1 cellular context compared by ENCODE assay signal in the genomic region with DNA sequence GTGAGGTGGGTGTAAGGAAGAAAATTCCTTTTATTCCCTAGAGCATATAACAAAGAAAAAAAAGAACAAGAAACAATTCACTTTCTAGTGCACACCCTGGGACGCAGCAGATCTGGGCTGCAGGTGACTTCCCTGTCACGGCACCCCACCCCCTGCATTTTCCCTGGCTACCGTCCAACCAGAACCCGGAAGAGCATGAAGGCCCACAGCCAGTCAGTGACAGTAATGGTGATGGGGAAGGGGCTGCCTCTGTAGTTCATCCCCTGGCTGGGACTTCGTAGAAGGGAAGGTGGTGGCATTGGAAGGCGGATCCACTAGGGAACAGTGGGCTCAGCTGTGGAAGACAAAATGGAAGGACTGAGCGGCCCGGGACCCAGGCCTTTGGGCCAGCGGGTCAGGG.
A peak's percentile ranks its signal among the peaks of the same experiment; 100 is the strongest.
TF ChIP-seq lines count a peak whose summit lies in the region.

No MANE protein-coding gene starts in this region.

TF ChIP-seq in GM12878, 131 proteins besides CTCF, POLR2A, EP300 and RAD21 (continued from another document):
- TF ChIP-seq SMAD1 (IDR thresholded peaks at IDR 0.05; ENCODE audit: low read depth, partially characterized antibody), result peak; percentile 79
- no peak for TF ChIP-seq BMI1 (IDR thresholded peaks at IDR 0.05; ENCODE audit: borderline replicate concordance)
- peak; percentile 41; the same call in 1 of the 2 replicates for TF ChIP-seq HDGF (IDR thresholded peaks at IDR 0.05)
- no peak for TF ChIP-seq STAT1 (conservative IDR thresholded peaks at IDR 0.05)
- TF ChIP-seq SREBF1 (IDR thresholded peaks at IDR 0.05; ENCODE audit: low read length), result no peak
- TF ChIP-seq IKZF2 (IDR thresholded peaks at IDR 0.05), result peak in 1 of 2 experiments; percentile 65; a peak in 3 of 4 replicates
- TF ChIP-seq EZH2 (IDR thresholded peaks at IDR 0.05; ENCODE audit: borderline replicate concordance, control insufficient read depth, low read depth, low read length), result no peak
- TF ChIP-seq BCL11A (IDR thresholded peaks at IDR 0.05; ENCODE audit: low read depth, low read length), result peak; percentile 13; the same call in 1 of the 2 replicates
- TF ChIP-seq IRF4 (IDR thresholded peaks at IDR 0.05; ENCODE audit: low read depth, low read length), result no peak
- TF ChIP-seq, protein P1, sequence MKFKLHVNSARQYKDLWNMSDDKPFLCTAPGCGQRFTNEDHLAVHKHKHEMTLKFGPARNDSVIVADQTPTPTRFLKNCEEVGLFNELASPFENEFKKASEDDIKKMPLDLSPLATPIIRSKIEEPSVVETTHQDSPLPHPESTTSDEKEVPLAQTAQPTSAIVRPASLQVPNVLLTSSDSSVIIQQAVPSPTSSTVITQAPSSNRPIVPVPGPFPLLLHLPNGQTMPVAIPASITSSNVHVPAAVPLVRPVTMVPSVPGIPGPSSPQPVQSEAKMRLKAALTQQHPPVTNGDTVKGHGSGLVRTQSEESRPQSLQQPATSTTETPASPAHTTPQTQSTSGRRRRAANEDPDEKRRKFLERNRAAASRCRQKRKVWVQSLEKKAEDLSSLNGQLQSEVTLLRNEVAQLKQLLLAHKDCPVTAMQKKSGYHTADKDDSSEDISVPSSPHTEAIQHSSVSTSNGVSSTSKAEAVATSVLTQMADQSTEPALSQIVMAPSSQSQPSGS (IDR thresholded peaks at IDR 0.05; ENCODE audit: low read length), result no peak
- no peak for TF ChIP-seq NR2C1 (IDR thresholded peaks at IDR 0.05)
- TF ChIP-seq SMAD5 (IDR thresholded peaks at IDR 0.05; ENCODE audit: low read depth), result no peak; the same call in 1 of the 2 replicates
- TF ChIP-seq LARP7 (IDR thresholded peaks at IDR 0.05), result no peak
- TF ChIP-seq, protein P2, sequence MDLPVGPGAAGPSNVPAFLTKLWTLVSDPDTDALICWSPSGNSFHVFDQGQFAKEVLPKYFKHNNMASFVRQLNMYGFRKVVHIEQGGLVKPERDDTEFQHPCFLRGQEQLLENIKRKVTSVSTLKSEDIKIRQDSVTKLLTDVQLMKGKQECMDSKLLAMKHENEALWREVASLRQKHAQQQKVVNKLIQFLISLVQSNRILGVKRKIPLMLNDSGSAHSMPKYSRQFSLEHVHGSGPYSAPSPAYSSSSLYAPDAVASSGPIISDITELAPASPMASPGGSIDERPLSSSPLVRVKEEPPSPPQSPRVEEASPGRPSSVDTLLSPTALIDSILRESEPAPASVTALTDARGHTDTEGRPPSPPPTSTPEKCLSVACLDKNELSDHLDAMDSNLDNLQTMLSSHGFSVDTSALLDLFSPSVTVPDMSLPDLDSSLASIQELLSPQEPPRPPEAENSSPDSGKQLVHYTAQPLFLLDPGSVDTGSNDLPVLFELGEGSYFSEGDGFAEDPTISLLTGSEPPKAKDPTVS (IDR thresholded peaks at IDR 0.05; ENCODE audit: low read depth, low read length), result no peak
- TF ChIP-seq POLR2AphosphoS5 (IDR thresholded peaks at IDR 0.05; ENCODE audit: low read length), result peak; percentile 36; the same call in 1 of the 2 replicates
- TF ChIP-seq SMC3 (IDR thresholded peaks at IDR 0.05; ENCODE audit: borderline replicate concordance, low read length), result no peak
- TF ChIP-seq MTA2 (IDR thresholded peaks at IDR 0.05; ENCODE audit: low read depth), result no peak
- peak; percentile 19; the same call in 1 of the 2 replicates for TF ChIP-seq ZBED1 (IDR thresholded peaks at IDR 0.05; ENCODE audit: borderline replicate concordance)
- no peak for TF ChIP-seq EGR1 (IDR thresholded peaks at IDR 0.05; ENCODE audit: borderline replicate concordance in 1 of 2, low read depth in 2 of 2, low read length in 2 of 2)
- TF ChIP-seq SUZ12 (IDR thresholded peaks at IDR 0.05; ENCODE audit: unreplicated experiment), result no peak
- TF ChIP-seq, protein P3, sequence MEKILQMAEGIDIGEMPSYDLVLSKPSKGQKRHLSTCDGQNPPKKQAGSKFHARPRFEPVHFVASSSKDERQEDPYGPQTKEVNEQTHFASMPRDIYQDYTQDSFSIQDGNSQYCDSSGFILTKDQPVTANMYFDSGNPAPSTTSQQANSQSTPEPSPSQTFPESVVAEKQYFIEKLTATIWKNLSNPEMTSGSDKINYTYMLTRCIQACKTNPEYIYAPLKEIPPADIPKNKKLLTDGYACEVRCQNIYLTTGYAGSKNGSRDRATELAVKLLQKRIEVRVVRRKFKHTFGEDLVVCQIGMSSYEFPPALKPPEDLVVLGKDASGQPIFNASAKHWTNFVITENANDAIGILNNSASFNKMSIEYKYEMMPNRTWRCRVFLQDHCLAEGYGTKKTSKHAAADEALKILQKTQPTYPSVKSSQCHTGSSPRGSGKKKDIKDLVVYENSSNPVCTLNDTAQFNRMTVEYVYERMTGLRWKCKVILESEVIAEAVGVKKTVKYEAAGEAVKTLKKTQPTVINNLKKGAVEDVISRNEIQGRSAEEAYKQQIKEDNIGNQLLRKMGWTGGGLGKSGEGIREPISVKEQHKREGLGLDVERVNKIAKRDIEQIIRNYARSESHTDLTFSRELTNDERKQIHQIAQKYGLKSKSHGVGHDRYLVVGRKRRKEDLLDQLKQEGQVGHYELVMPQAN (conservative IDR thresholded peaks at IDR 0.05), result no peak
- TF ChIP-seq SIN3A (IDR thresholded peaks at IDR 0.05; ENCODE audit: low read depth, low read length), result no peak
- no peak for TF ChIP-seq NFYA (IDR thresholded peaks at IDR 0.05; ENCODE audit: borderline replicate concordance, low read depth, low read length)
- TF ChIP-seq, protein P4, sequence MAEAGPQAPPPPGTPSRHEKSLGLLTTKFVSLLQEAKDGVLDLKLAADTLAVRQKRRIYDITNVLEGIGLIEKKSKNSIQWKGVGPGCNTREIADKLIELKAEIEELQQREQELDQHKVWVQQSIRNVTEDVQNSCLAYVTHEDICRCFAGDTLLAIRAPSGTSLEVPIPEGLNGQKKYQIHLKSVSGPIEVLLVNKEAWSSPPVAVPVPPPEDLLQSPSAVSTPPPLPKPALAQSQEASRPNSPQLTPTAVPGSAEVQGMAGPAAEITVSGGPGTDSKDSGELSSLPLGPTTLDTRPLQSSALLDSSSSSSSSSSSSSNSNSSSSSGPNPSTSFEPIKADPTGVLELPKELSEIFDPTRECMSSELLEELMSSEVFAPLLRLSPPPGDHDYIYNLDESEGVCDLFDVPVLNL (IDR thresholded peaks at IDR 0.05; ENCODE audit: low read depth, low read length), result no peak
- no peak for TF ChIP-seq ZNF24 (IDR thresholded peaks at IDR 0.05)
- TF ChIP-seq EED (IDR thresholded peaks at IDR 0.05; ENCODE audit: low read depth), result peak; percentile 60
- no peak for TF ChIP-seq BRCA1 (IDR thresholded peaks at IDR 0.05; ENCODE audit: low read depth, low read length)
- TF ChIP-seq, protein P5, sequence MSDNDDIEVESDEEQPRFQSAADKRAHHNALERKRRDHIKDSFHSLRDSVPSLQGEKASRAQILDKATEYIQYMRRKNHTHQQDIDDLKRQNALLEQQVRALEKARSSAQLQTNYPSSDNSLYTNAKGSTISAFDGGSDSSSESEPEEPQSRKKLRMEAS (IDR thresholded peaks at IDR 0.05; ENCODE audit: low read depth, low read length), result no peak
- no peak for TF ChIP-seq ASH2L (IDR thresholded peaks at IDR 0.05; ENCODE audit: borderline replicate concordance, low read depth)
